1 cellular context compared by ENCODE assay signal in the genomic region with DNA sequence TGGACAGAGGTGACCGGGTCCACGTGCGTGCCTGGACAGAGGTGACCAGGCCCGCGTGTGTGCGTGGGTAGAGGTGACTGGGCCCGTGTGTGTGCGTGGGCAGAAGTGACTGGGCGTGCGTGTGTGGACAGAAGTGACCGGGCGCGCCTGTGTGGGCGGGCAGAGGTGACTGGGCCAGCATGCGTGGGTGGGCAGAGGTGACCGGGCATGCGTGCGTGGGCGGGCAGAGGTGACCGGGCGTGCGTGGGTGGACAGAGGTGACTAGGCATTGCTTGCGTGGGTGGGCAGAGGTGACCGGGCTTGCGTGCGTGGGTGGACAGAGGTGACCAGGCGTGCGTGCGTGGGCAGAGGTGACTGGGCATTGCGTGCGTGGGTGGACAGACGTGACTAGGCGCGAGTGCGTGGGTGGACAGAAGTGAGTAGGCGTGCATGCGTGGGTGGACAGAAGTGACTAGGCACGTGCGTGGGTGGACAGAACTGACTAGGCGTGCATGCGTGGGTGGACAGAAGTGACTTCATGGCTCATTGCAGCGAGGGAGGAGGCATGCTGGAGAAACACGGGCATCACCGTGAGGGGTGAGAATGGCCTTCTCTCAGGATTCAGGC.
TF ChIP-seq lines count a peak whose summit lies in the region.

No MANE protein-coding gene starts in this region.

TF ChIP-seq in H1, 55 proteins besides CTCF, POLR2A, EP300 and RAD21:
- TF ChIP-seq SP2 (IDR thresholded peaks at IDR 0.05; ENCODE audit: low read length) (no peak), KDM1A (IDR thresholded peaks at IDR 0.05; ENCODE audit: borderline replicate concordance, low read length) (no peak), ZNF274 (IDR thresholded peaks at IDR 0.05; ENCODE audit: borderline replicate concordance, extremely low read depth, low read length) (no peak), TAF1 (IDR thresholded peaks at IDR 0.05; ENCODE audit: low read depth, low read length) (no peak), TCF12 (IDR thresholded peaks at IDR 0.05; ENCODE audit: low read depth, low read length) (no peak), YY1 (IDR thresholded peaks at IDR 0.05; ENCODE audit: low read depth, low read length) (no peak), POLR2AphosphoS5 (IDR thresholded peaks at IDR 0.05; ENCODE audit: low read depth, low read length) (no peak)
- TF ChIP-seq, protein P1, sequence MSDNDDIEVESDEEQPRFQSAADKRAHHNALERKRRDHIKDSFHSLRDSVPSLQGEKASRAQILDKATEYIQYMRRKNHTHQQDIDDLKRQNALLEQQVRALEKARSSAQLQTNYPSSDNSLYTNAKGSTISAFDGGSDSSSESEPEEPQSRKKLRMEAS (IDR thresholded peaks at IDR 0.05) = no peak
TF ChIP-seq in H1: peak in this region for 0.
